In genomic region chr15:58299311-58299850, GRCh38 we compare ENCODE assay signal across 19 cellular contexts.
A peak's percentile ranks its signal among the peaks of the same experiment; 100 is the strongest.
DNase-seq lines count a peak whose midpoint lies in the region; ATAC-seq, FAIRE-seq and TF ChIP-seq lines count a peak whose summit lies in the region.
"Had no signal": no experiment of that assay in that cellular context is flagged by ENCODE, and none has a peak within 500 bp of the region (broad histone marks: within the 10 kb centered on the region; RNA-seq: fewer than 3 reads in every experiment).

No MANE protein-coding gene starts in this region.

- no peaks in the 10 kb centered on the region for H3K9me3 ChIP-seq in astrocyte (ENCODE audit: insufficient read depth, low read depth, low read length)
- H3K9me3 ChIP-seq in pancreas = no peaks in the 10 kb centered on the region
- no peaks in the 10 kb centered on the region for H3K9me3 ChIP-seq in CD8-positive, alpha-beta memory T cell (ENCODE audit: low read length)

- H3K4me3 ChIP-seq in astrocyte (ENCODE audit: insufficient read depth, low read depth, low read length) (no peak overlapping the region), pancreas (no peak overlapping the region)
- H3K4me3 ChIP-seq in CD8-positive, alpha-beta memory T cell (ENCODE audit: low read length) = no peak overlapping the region
- H3K4me3 ChIP-seq: A549, MG63 had no signal

- H3K4me2 ChIP-seq in astrocyte (ENCODE audit: low read length) = peak overlapping the region; percentile 12
- H3K4me2 ChIP-seq: A549 had no signal

- POLR2A ChIA-PET in CD8-positive, alpha-beta memory T cell (lab: Charles Lee) = no interaction called here
- POLR2A ChIA-PET in T-cell (lab: Charles Lee) = no interaction called here

- FAIRE-seq in astrocyte (lab: Jason Lieb, UNC) = no peak
- no peak for FAIRE-seq in pancreas (lab: Jason Lieb, UNC)
- FAIRE-seq: A549 had no signal

- H3K4me1 Mint-ChIP-seq in astrocyte (ENCODE audit: low read depth, unreplicated experiment) (no peaks in the 10 kb centered on the region), T-cell (peaks cover 7 to 12% (median 9%) of the 10 kb centered on the region in 3 donors)
- H3K4me1 Mint-ChIP-seq in CD8-positive, alpha-beta memory T cell = peaks cover 3 to 9% (median 7%) of the 10 kb centered on the region in 3 donors
- H3K4me1 Mint-ChIP-seq: stimulated activated naive B cell treated with anti-CD40 and anti-IgM and Interleukin-4, amounts not matched to agents 10 μg/mL and 1 μg/mL and 100 μg/mL, for 72 hours had no signal

- H3K27me3 Mint-ChIP-seq in astrocyte (ENCODE audit: low read depth, unreplicated experiment) (peaks cover 6% of the 10 kb centered on the region), T-cell (peaks cover 4 to 5% of the 10 kb centered on the region in 2 donors)
- peaks cover 2 to 16% of the 10 kb centered on the region in 2 donors for H3K27me3 Mint-ChIP-seq in CD8-positive, alpha-beta memory T cell

- intact Hi-C loops in pancreas (cut with DNase I) = no loop called here

- H3K4me3 Mint-ChIP-seq in astrocyte (ENCODE audit: unreplicated experiment) = no peak overlapping the region
- H3K4me3 Mint-ChIP-seq in CD8-positive, alpha-beta memory T cell = no peak overlapping the region
- no peak overlapping the region for H3K4me3 Mint-ChIP-seq in T-cell
- H3K4me3 Mint-ChIP-seq: activated CD8-positive, alpha-beta T cell treated with anti-CD3 and anti-CD28 coated beads, Interleukin-2, amount 10 ng/mL, durations not matched to agents 7 days and 5 days; CD8-positive, alpha-beta T cell; HFFc6; natural killer cell; stimulated activated naive B cell treated with anti-CD40 and anti-IgM and Interleukin-4, amounts not matched to agents 10 μg/mL and 1 μg/mL and 100 μg/mL, for 72 hours had no signal

- H3K9me3 Mint-ChIP-seq in astrocyte (ENCODE audit: unreplicated experiment) (peaks cover 8% of the 10 kb centered on the region), T-cell (peaks cover 0 to 11% (median 6%) of the 10 kb centered on the region in 3 donors)
- H3K9me3 Mint-ChIP-seq in CD8-positive, alpha-beta memory T cell = peaks cover 0 to 11% (median 4%) of the 10 kb centered on the region in 5 donors
- H3K9me3 Mint-ChIP-seq: natural killer cell had no signal

- H3K36me3 Mint-ChIP-seq in astrocyte (ENCODE audit: low read depth, unreplicated experiment) = peaks cover 6% of the 10 kb centered on the region
- H3K36me3 Mint-ChIP-seq in CD8-positive, alpha-beta memory T cell = peaks cover 0 to 14% (median 3%) of the 10 kb centered on the region in 3 donors
- H3K36me3 Mint-ChIP-seq in T-cell = no peaks in the 10 kb centered on the region
- H3K36me3 Mint-ChIP-seq: CD8-positive, alpha-beta T cell; natural killer cell had no signal

- DNase-seq in AG20443 (ENCODE audit: low spot score) = peak; percentile 76
- peak; percentile 85 for DNase-seq in astrocyte (ENCODE audit: low read depth)
- peak; percentile 16 for DNase-seq in fibroblast of the conjunctiva (ENCODE audit: low read depth)
- peak in 1 of 6 donors; percentile 7 for DNase-seq in pancreas
- DNase-seq in CD8-positive, alpha-beta memory T cell = no peak
- DNase-seq in activated CD4-positive, CD25-positive, alpha-beta regulatory T cell treated with anti-CD3 and anti-CD28 coated beads, Interleukin-2, amount 50 U/mL, for 72 hours = no peak
- DNase-seq in dedifferentiated amniotic fluid mesenchymal stem cell (ENCODE audit: extremely low spot score) = no peak
- no peak for DNase-seq in T-cell
- DNase-seq: activated CD8-positive, alpha-beta T cell treated with anti-CD3 and anti-CD28 coated beads, Interleukin-2, amount 10 ng/mL, durations not matched to agents 7 days and 5 days; CD8-positive, alpha-beta T cell; HFFc6; MG63; natural killer cell; NCI-H446; stimulated activated CD4-positive, alpha-beta T cell treated with anti-CD3 and anti-CD28 coated beads, Interleukin-15, amount 100 ng/mL, for 24 hours; stimulated activated naive B cell treated with anti-CD40 and anti-IgM and Interleukin-4, amounts not matched to agents 10 μg/mL and 1 μg/mL and 100 μg/mL, for 72 hours; SW 1271; WERI-Rb-1 had no signal

- no peaks in the 10 kb centered on the region for H3K36me3 ChIP-seq in astrocyte (ENCODE audit: insufficient read depth, low read length)
- no peaks in the 10 kb centered on the region for H3K36me3 ChIP-seq in pancreas
- no peaks in the 10 kb centered on the region for H3K36me3 ChIP-seq in CD8-positive, alpha-beta memory T cell (ENCODE audit: insufficient read depth, low read length)
- H3K36me3 ChIP-seq: MG63, WERI-Rb-1 had no signal

- H2AFZ ChIP-seq in astrocyte (ENCODE audit: low read depth, low read length) = no peak overlapping the region

- 81 to 84% methylated on average over 6 of the region's 6 CpGs for WGBS in pancreas, 2 donors

- H3K27ac ChIP-seq in astrocyte (ENCODE audit: low read depth, low read length) (no peak overlapping the region), pancreas (no peak overlapping the region)
- no peak overlapping the region for H3K27ac ChIP-seq in CD8-positive, alpha-beta memory T cell (ENCODE audit: low read depth, low read length)
- H3K27ac ChIP-seq: A549, WERI-Rb-1 had no signal

- no peaks in the 10 kb centered on the region for H3K27me3 ChIP-seq in astrocyte (ENCODE audit: insufficient read depth, low read length)
- no peaks in the 10 kb centered on the region for H3K27me3 ChIP-seq in pancreas
- no peaks in the 10 kb centered on the region for H3K27me3 ChIP-seq in CD8-positive, alpha-beta memory T cell (ENCODE audit: insufficient read depth, low read length, poor library complexity, severe bottlenecking)
- H3K27me3 ChIP-seq: MG63 had no signal

- CTCF ChIA-PET in CD8-positive, alpha-beta memory T cell (lab: Charles Lee) = no interaction called here
- CTCF ChIA-PET in T-cell (lab: Charles Lee) = no interaction called here

- H3K4me1 ChIP-seq in astrocyte (ENCODE audit: insufficient read depth, low read length) = peaks cover 9% of the 10 kb centered on the region
- H3K4me1 ChIP-seq in pancreas = no peaks in the 10 kb centered on the region
- no peaks in the 10 kb centered on the region for H3K4me1 ChIP-seq in CD8-positive, alpha-beta memory T cell (ENCODE audit: insufficient read depth, low read length)
- H3K4me1 ChIP-seq: A549 had no signal

- ATAC-seq in pancreas (peak in 3 of 4 donors; percentile 22 to 63 (median 58)), T-cell (replicated peaks in 1 of 4) (no peak)
- ATAC-seq: A549; activated CD8-positive, alpha-beta T cell treated with anti-CD3 and anti-CD28 coated beads, Interleukin-2, amount 10 ng/mL, durations not matched to agents 7 days and 5 days; CD8-positive, alpha-beta T cell; natural killer cell; stimulated activated naive B cell treated with anti-CD40 and anti-IgM and Interleukin-4, amounts not matched to agents 10 μg/mL and 1 μg/mL and 100 μg/mL, for 72 hours had no signal

- H3K27ac Mint-ChIP-seq in astrocyte (ENCODE audit: unreplicated experiment) (no peak overlapping the region), T-cell (no peak overlapping the region)
- H3K27ac Mint-ChIP-seq in CD8-positive, alpha-beta memory T cell = no peak overlapping the region
- H3K27ac Mint-ChIP-seq: activated CD8-positive, alpha-beta T cell treated with anti-CD3 and anti-CD28 coated beads, Interleukin-2, amount 10 ng/mL, durations not matched to agents 7 days and 5 days; CD8-positive, alpha-beta T cell; HFFc6; natural killer cell; stimulated activated naive B cell treated with anti-CD40 and anti-IgM and Interleukin-4, amounts not matched to agents 10 μg/mL and 1 μg/mL and 100 μg/mL, for 72 hours had no signal

- no peak overlapping the region for H3K9ac ChIP-seq in astrocyte (ENCODE audit: low read length)

- no peaks in the 10 kb centered on the region for H4K20me1 ChIP-seq in astrocyte (ENCODE audit: insufficient read depth, low read length)

- H3K79me2 ChIP-seq in astrocyte (ENCODE audit: insufficient read depth, low read length) = no peaks in the 10 kb centered on the region

- no peak for TF ChIP-seq CTCF in astrocyte (IDR thresholded peaks at IDR 0.05; ENCODE audit: insufficient read depth, low read depth, low read length)
- no peak for TF ChIP-seq CTCF in pancreas (IDR thresholded peaks at IDR 0.05)

Comparison
In these comparisons a context has a peak if more than half of its experiments do, and no peak if none do; other contexts are left out.
1. DNase-seq: peak in AG20443 (single experiment), astrocyte (single experiment) and fibroblast of the conjunctiva (single experiment); none in CD8-positive, alpha-beta memory T cell (0 of 5), activated CD4-positive, CD25-positive, alpha-beta regulatory T cell treated with anti-CD3 and anti-CD28 coated beads, Interleukin-2, amount 50 U/mL, for 72 hours (single experiment), dedifferentiated amniotic fluid mesenchymal stem cell (single experiment) and T-cell (0 of 34).
2. ATAC-seq: peak in pancreas (3 of 4); none in T-cell (0 of 4).